ENCODE assay signal across 8 cellular contexts in the genomic region with DNA sequence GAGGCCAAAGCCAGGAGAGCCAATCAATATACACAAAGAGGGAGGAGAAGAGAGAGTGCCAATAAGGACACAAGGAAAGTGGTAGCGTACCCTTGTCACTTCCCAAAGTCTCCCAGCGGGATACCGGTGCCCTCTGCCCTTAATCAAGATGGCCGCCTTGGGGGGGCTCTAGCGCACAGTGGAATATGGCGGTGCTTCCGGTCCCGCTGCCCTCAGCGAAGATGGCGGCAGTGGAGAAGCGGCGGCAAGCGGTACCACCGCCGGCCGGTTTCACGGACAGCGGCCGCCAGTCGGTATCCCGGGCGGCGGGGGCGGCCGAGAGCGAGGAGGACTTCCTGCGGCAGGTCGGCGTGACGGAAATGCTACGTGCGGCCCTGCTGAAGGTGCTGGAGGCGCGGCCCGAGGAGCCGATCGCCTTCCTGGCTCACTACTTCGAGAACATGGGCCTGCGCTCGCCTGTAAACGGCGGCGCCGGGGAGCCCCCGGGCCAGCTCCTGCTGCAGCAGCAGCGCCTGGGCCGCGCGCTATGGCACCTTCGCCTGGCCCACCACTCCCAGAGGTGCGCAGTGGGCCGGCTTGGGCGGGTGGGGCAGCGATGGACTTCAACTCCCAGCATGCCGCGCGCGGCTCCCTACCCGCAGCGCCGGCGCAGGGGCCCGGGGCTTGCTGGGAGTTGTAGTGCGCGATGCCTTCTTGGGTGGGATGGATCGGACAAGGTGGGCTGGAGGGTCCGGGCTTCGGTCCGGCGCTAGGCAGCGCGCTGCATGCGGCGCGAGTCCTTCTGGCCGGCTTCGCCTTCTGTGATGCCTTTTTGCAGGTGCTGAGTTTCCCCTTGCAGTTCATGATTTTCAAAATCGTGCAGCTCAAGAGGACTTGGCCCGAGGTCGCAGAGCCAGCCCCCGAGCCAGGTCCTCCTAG. TPM values are rescaled to one million over a fixed set of nuclear protein-coding genes. Genes with fewer than 3 reads are reported as not detected.
A peak's percentile ranks its signal among the peaks of the same experiment; 100 is the strongest.
DNase-seq lines count a peak whose midpoint lies in the region; ATAC-seq and TF ChIP-seq lines count a peak whose summit lies in the region.

A gene with protein sequence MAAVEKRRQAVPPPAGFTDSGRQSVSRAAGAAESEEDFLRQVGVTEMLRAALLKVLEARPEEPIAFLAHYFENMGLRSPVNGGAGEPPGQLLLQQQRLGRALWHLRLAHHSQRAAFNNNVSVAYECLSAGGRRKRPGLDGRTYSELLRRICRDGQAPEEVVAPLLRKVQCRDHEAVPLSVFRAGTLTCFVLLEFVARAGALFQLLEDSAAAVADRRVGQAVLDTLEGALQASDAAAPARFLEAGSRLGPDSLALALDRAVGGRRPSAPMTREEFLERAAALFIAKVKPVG (plus strand): TSS at position 212 of the 918 bp plus-strand sequence. CDS start 10 bp downstream, at position 222.

- peak within 1 kb of the TSS; percentile 74 for H3K9ac ChIP-seq in colonic mucosa (ENCODE audit: low read depth in 2 of 2, low read length in 2 of 2)

- no peak for TF ChIP-seq CTCF in colonic mucosa (IDR thresholded peaks at IDR 0.05)

- DNase-seq in ACHN (peak; percentile 66), NCI-H345 (lab: John Stamatoyannopoulos, UW) (peak; percentile 87), colonic mucosa (peak; percentile 83), left colon (peak; percentile 69 to 93)
- DNase-seq in activated CD4-positive, alpha-beta T cell treated with anti-CD3 and anti-CD28 coated beads for 4 hours = peak; percentile 85 to 88
- peak; percentile 54 to 73 for DNase-seq in stimulated activated CD4-positive, alpha-beta T cell treated with anti-CD3 and anti-CD28 coated beads, Interleukin-1b, Interleukin-23, amount 100 ng/mL, for 4 hours (ENCODE audit: low read depth in 2 of 2)

- H3K9me3 ChIP-seq in colonic mucosa = no peaks in the 10 kb centered on the region

- no peaks in the 10 kb centered on the region for H3K27me3 ChIP-seq in colonic mucosa

- peak within 1 kb of the TSS; percentile 100 for H3K4me3 ChIP-seq in colonic mucosa

- peak; percentile 31 for ATAC-seq in GM18858 (IDR thresholded peaks at IDR 0.05; ENCODE audit: unreplicated experiment)
- peak; percentile 62 for ATAC-seq in HG03064 (IDR thresholded peaks at IDR 0.05; ENCODE audit: low read depth, unreplicated experiment)
- ATAC-seq in left colon = peak; percentile 77

- H3K4me1 ChIP-seq in colonic mucosa = peaks cover 17% of the 10 kb centered on the region

- H3K27ac ChIP-seq in colonic mucosa = peak within 1 kb of the TSS; percentile 93

- intact Hi-C loops in colonic mucosa (cut with DNase I) = no loop called here
- intact Hi-C loops in left colon (cut with DNase I, micrococcal nuclease) = no loop called here

- H3K36me3 ChIP-seq in colonic mucosa = no peaks in the 10 kb centered on the region

- in situ Hi-C loops in ACHN (cut with HindIII; ENCODE audit: low pct_ligation_motif_present, low pct_unique_long_range_greater_than_20kb, low sequenced_read_pairs) = no loop called here

RNA-seq across cellular contexts. Expression of the gene that starts here (rescaled TPM):
- total RNA-seq in colonic mucosa (10 to 100 TPM; 13.3 to 14.4 TPM), left colon (10 to 100 TPM; 17.4 to 19.9 TPM)

Comparison
In these comparisons a context has a peak if more than half of its experiments do, and no peak if none do; other contexts are left out.
1. Peak in every context shown above with its lines: DNase-seq, ATAC-seq, H3K4me3 ChIP-seq and H3K27ac ChIP-seq.